12 cellular contexts compared by ENCODE assay signal in the genomic region with DNA sequence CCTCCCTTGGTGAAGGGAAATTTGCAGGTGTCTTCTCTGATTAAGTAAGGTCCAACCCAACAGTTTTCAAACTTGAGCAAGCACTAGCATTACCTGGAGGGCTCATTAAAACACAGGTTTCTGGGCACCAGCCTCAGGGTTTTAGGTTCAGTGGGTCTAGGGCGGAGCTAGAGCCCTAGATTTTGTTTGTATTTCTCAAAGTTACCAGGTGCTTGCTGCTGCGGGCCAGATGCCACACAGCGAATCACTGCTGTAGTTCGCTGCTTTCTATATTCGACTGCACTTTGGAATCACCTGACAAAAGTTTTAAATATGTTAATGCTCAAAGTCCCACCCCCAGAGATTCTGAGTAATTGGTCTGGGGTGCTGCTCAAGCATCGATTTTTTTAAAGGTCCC. TPM values are rescaled to one million over a fixed set of nuclear protein-coding genes. Genes with fewer than 3 reads are reported as not detected.
A peak's percentile ranks its signal among the peaks of the same experiment; 100 is the strongest.
DNase-seq lines count a peak whose midpoint lies in the region; ATAC-seq and TF ChIP-seq lines count a peak whose summit lies in the region.
"Had no signal": no experiment of that assay in that cellular context is flagged by ENCODE, and none has a peak within 500 bp of the region (broad histone marks: within the 10 kb centered on the region; RNA-seq: fewer than 3 reads in every experiment).

No MANE protein-coding gene starts in this region.

- no peak for TF ChIP-seq RAD21 in neural cell (conservative IDR thresholded peaks at IDR 0.05)

- no peaks in the 10 kb centered on the region for H3K9me2 ChIP-seq in neural cell (ENCODE audit: insufficient read depth, low read length)

- no peaks in the 10 kb centered on the region for H3K79me2 ChIP-seq in neural cell (replicated peaks; ENCODE audit: insufficient read depth, low read length)

- H3K4me1 ChIP-seq in heart left ventricle (peaks cover 0 to 29% (median 5%) of the 10 kb centered on the region in 12 donors), foreskin keratinocyte (peaks cover 14% of the 10 kb centered on the region)

- peak overlapping the region in 11 of 12 donors; percentile 13 to 67 (median 56) for H3K4me3 ChIP-seq in heart left ventricle
- H3K4me3 ChIP-seq in neural cell (ENCODE audit: low read length): peak overlapping the region; percentile 60

- H3K27me3 ChIP-seq in heart left ventricle: peaks cover 0 to 10% (median 0%) of the 10 kb centered on the region in 9 donors
- H3K27me3 ChIP-seq in foreskin keratinocyte: peaks cover 5% of the 10 kb centered on the region
- peaks cover 28% of the 10 kb centered on the region for H3K27me3 ChIP-seq in neural cell (ENCODE audit: insufficient read depth, low read depth, low read length)

- TF ChIP-seq POLR2A in heart left ventricle (IDR thresholded peaks at IDR 0.05): no peak

- WGBS in heart left ventricle, 4 donors: 22 to 42% (median 34%) methylated on average over 6 of the region's 6 CpGs

- H3K9ac ChIP-seq in neural cell (ENCODE audit: low read length): no peak overlapping the region

- H3K27me3 Mint-ChIP-seq in activated T-helper 2 cell treated with anti-CD3 and anti-CD28 coated beads, Interferon-gamma antibody, Interleukin-2, Interleukin-4, amounts not matched to agents 10 μg/mL and 5 μg/mL and 100 μg/mL, durations not matched to agents 14 hours and 24 hours and 36 hours (ENCODE audit: low read depth): peaks cover 5% of the 10 kb centered on the region
- peaks cover 4 to 16% of the 10 kb centered on the region in 2 donors for H3K27me3 Mint-ChIP-seq in stimulated activated naive B cell treated with anti-CD40 and anti-IgM and Interleukin-4, amounts not matched to agents 10 μg/mL and 1 μg/mL and 100 μg/mL, for 72 hours

- no peak overlapping the region for H3K4me2 ChIP-seq in neural cell (ENCODE audit: low read length)

- ATAC-seq in heart left ventricle: peak in 1 of 4 donors; percentile 12
- no peak for ATAC-seq in Right ventricle myocardium superior (ENCODE audit: poor library complexity)
- peak; percentile 44 for ATAC-seq in foreskin keratinocyte
- ATAC-seq in stimulated activated naive B cell treated with anti-CD40 and anti-IgM and Interleukin-4, amounts not matched to agents 10 μg/mL and 1 μg/mL and 100 μg/mL, for 72 hours (replicated peaks): no peak

- H3K9me3 ChIP-seq in heart left ventricle (no peaks in the 10 kb centered on the region), neural cell (ENCODE audit: low read length) (no peaks in the 10 kb centered on the region)

- H3K27ac ChIP-seq in heart left ventricle (peak overlapping the region in 7 of 12 donors; percentile 6 to 55 (median 27)), foreskin keratinocyte (no peak overlapping the region), neural cell (ENCODE audit: low read length) (no peak overlapping the region)

- no peak overlapping the region for H3K27ac Mint-ChIP-seq in activated T-helper 2 cell treated with anti-CD3 and anti-CD28 coated beads, Interferon-gamma antibody, Interleukin-2, Interleukin-4, amounts not matched to agents 10 μg/mL and 5 μg/mL and 100 μg/mL, durations not matched to agents 14 hours and 24 hours and 36 hours
- no peak overlapping the region for H3K27ac Mint-ChIP-seq in stimulated activated naive B cell treated with anti-CD40 and anti-IgM and Interleukin-4, amounts not matched to agents 10 μg/mL and 1 μg/mL and 100 μg/mL, for 72 hours

- H3K9me3 Mint-ChIP-seq in activated T-helper 2 cell treated with anti-CD3 and anti-CD28 coated beads, Interferon-gamma antibody, Interleukin-2, Interleukin-4, amounts not matched to agents 10 μg/mL and 5 μg/mL and 100 μg/mL, durations not matched to agents 14 hours and 24 hours and 36 hours: no peaks in the 10 kb centered on the region
- H3K9me3 Mint-ChIP-seq in stimulated activated naive B cell treated with anti-CD40 and anti-IgM and Interleukin-4, amounts not matched to agents 10 μg/mL and 1 μg/mL and 100 μg/mL, for 72 hours: peaks cover 0 to 1% of the 10 kb centered on the region in 2 donors

- H3K36me3 Mint-ChIP-seq in activated T-helper 2 cell treated with anti-CD3 and anti-CD28 coated beads, Interferon-gamma antibody, Interleukin-2, Interleukin-4, amounts not matched to agents 10 μg/mL and 5 μg/mL and 100 μg/mL, durations not matched to agents 14 hours and 24 hours and 36 hours (ENCODE audit: low read depth): no peaks in the 10 kb centered on the region
- no peaks in the 10 kb centered on the region for H3K36me3 Mint-ChIP-seq in stimulated activated naive B cell treated with anti-CD40 and anti-IgM and Interleukin-4, amounts not matched to agents 10 μg/mL and 1 μg/mL and 100 μg/mL, for 72 hours

- no peaks in the 10 kb centered on the region for H3F3A ChIP-seq in neural cell (ENCODE audit: insufficient read depth, low read length, poor library complexity, severe bottlenecking)

- no peak for DNase-seq in heart left ventricle
- DNase-seq in Right ventricle myocardium superior: no peak
- no peak for DNase-seq in foreskin keratinocyte
- DNase-seq in effector CD4-positive, alpha-beta T cell: no peak
- DNase-seq in activated T-helper 2 cell treated with anti-CD3 and anti-CD28 coated beads, Interferon-gamma antibody, Interleukin-2, Interleukin-4, amounts not matched to agents 10 μg/mL and 5 μg/mL and 100 μg/mL, durations not matched to agents 14 hours and 24 hours and 36 hours (ENCODE audit: low spot score): no peak
- no peak for DNase-seq in stimulated activated naive B cell treated with anti-CD40 and anti-IgM and Interleukin-4, amounts not matched to agents 10 μg/mL and 1 μg/mL and 100 μg/mL, for 72 hours
- DNase-seq in stimulated activated CD4-positive, alpha-beta T cell treated with anti-CD3 and anti-CD28 coated beads, Interleukin-15, amount 100 ng/mL, for 24 hours: no peak
- DNase-seq: activated T-cell treated with anti-CD3 and anti-CD28 coated beads, Interleukin-2, amount 50 U/mL, for 1 hour; effector memory CD4-positive, alpha-beta T cell; NCI-H187 treated with DMSO at 0.1 percent for 48 hours; T-helper 1 cell had no signal

- no peak overlapping the region for H2AFZ ChIP-seq in neural cell (ENCODE audit: low read depth, low read length)

- no peaks in the 10 kb centered on the region for H3K36me3 ChIP-seq in heart left ventricle
- no peaks in the 10 kb centered on the region for H3K36me3 ChIP-seq in neural cell (ENCODE audit: insufficient read depth, low read length)

- TF ChIP-seq EP300 in neural cell (conservative IDR thresholded peaks at IDR 0.05; ENCODE audit: poor library complexity, severe bottlenecking): no peak

- intact Hi-C loops in heart left ventricle (cut with DNase I) (loop anchor here in 2 of 10 donors (5.0 to 10.0 kb wide), 2 partner anchors 142 to 144 kb away; no protein-coding TSS in a partner anchor), Right ventricle myocardium superior (cut with DNase I) (no loop called here)
- intact Hi-C loops in activated T-helper 2 cell treated with anti-CD3 and anti-CD28 coated beads, Interferon-gamma antibody, Interleukin-2, Interleukin-4, amounts not matched to agents 10 μg/mL and 5 μg/mL and 100 μg/mL, durations not matched to agents 14 hours and 24 hours and 36 hours (cut with micrococcal nuclease): no loop called here

- H4K20me1 ChIP-seq in neural cell (ENCODE audit: insufficient read depth): no peaks in the 10 kb centered on the region

- H3K4me3 Mint-ChIP-seq in activated T-helper 2 cell treated with anti-CD3 and anti-CD28 coated beads, Interferon-gamma antibody, Interleukin-2, Interleukin-4, amounts not matched to agents 10 μg/mL and 5 μg/mL and 100 μg/mL, durations not matched to agents 14 hours and 24 hours and 36 hours (ENCODE audit: low read depth): no peak overlapping the region
- H3K4me3 Mint-ChIP-seq in stimulated activated naive B cell treated with anti-CD40 and anti-IgM and Interleukin-4, amounts not matched to agents 10 μg/mL and 1 μg/mL and 100 μg/mL, for 72 hours: no peak overlapping the region

- H3K4me1 Mint-ChIP-seq in activated T-helper 2 cell treated with anti-CD3 and anti-CD28 coated beads, Interferon-gamma antibody, Interleukin-2, Interleukin-4, amounts not matched to agents 10 μg/mL and 5 μg/mL and 100 μg/mL, durations not matched to agents 14 hours and 24 hours and 36 hours (ENCODE audit: low read depth): no peaks in the 10 kb centered on the region
- H3K4me1 Mint-ChIP-seq in stimulated activated naive B cell treated with anti-CD40 and anti-IgM and Interleukin-4, amounts not matched to agents 10 μg/mL and 1 μg/mL and 100 μg/mL, for 72 hours: no peaks in the 10 kb centered on the region

- no peak for TF ChIP-seq CTCF in heart left ventricle (IDR thresholded peaks at IDR 0.05)
- no peak for TF ChIP-seq CTCF in foreskin keratinocyte (conservative IDR thresholded peaks at IDR 0.05)
- TF ChIP-seq CTCF in neural cell (IDR thresholded peaks at IDR 0.05; ENCODE audit: poor library complexity, severe bottlenecking): no peak

RNA-seq across cellular contexts. Expression of gene COL21A1, which starts 0.8 kb away (rescaled TPM):
- total RNA-seq in heart left ventricle (100 to 1,000 TPM in 2 of 9 donors, 10 to 100 TPM in 7; 23.9 to 110 (median 56.3) TPM), Right ventricle myocardium superior (20.8 TPM), foreskin keratinocyte (0.11 and 0.78 TPM in 2 replicates)
- polyA plus RNA-seq in heart left ventricle (10 to 100 TPM; 21.7 to 43.9 TPM), foreskin keratinocyte (0.02 and 0.18 TPM in 2 replicates), neural cell (0.25 TPM in 1 of 2 replicates, not detected in the other)
- 1.3 and 1.7 TPM in 2 replicates for polyA minus RNA-seq in neural cell
- not detected in 2 replicates for total RNA-seq in activated T-helper 2 cell treated with anti-CD3 and anti-CD28 coated beads, Interferon-gamma antibody, Interleukin-2, Interleukin-4, amounts not matched to agents 10 μg/mL and 5 μg/mL and 100 μg/mL, durations not matched to agents 14 hours and 24 hours and 36 hours

Comparison
In these comparisons a context has a peak if more than half of its experiments do, and no peak if none do; other contexts are left out.
1. H3K27ac ChIP-seq: peak in heart left ventricle (7 of 12); none in foreskin keratinocyte (single experiment) and neural cell (single experiment).
2. RNA of gene COL21A1, which starts 0.8 kb away (total RNA-seq): 23.9 to 110 TPM in heart left ventricle and 20.8 TPM in Right ventricle myocardium superior (single experiment); 0.11 to 0.78 TPM in foreskin keratinocyte and not detected in activated T-helper 2 cell treated with anti-CD3 and anti-CD28 coated beads, Interferon-gamma antibody, Interleukin-2, Interleukin-4, amounts not matched to agents 10 μg/mL and 5 μg/mL and 100 μg/mL, durations not matched to agents 14 hours and 24 hours and 36 hours; every median in the first group is over 10 times any median in the second.